ENCODE assay signal across 1 cellular context in genomic region chr4:65033899-65034298, GRCh38.
TF ChIP-seq lines count a peak whose summit lies in the region.

No MANE protein-coding gene starts in this region.

TF ChIP-seq in SK-N-SH treated with all-trans-retinoic acid at 6 μM for 48 hours, 23 proteins besides CTCF, POLR2A, EP300 and RAD21 (continued from another document):
- TF ChIP-seq CREB5 (CRISPR knock-in tag; IDR thresholded peaks at IDR 0.05; ENCODE audit: low read depth) (no peak), ZFP3 (CRISPR knock-in tag; IDR thresholded peaks at IDR 0.05) (no peak), TCF4 (CRISPR knock-in tag; IDR thresholded peaks at IDR 0.05; ENCODE audit: borderline replicate concordance) (no peak)
